Comparison of ENCODE assay signal across 11 cellular contexts in the genomic region with DNA sequence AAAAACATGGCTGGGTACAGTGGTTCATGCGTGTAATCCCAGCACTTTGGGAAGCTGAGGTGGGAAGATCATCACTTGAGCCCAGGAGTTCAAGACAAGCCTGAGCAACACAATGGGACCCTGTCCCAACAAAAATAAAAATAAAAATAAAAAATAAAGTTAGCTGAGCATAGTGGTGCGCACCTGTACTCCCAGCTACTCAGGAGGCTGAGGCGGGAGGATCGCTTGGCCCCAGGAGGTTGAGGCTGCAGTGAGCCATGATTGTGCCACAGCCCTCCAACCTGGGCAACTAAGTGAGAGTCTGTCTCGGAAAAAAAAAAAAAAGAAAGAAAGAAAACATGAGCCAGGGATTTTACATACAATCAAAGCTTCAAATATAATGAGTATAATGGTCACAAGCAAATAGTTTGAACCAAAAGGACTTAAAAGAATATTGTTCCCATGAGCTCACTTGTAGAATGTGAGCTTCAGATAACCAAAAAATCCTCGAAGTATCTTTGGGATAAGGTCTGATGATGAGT.
"Had no signal": no experiment of that assay in that cellular context is flagged by ENCODE, and none has a peak within 500 bp of the region (broad histone marks: within the 10 kb centered on the region; RNA-seq: fewer than 3 reads in every experiment).

No MANE protein-coding gene starts in this region.

- DNase-seq: activated CD8-positive, alpha-beta memory T cell treated with anti-CD3 and anti-CD28 coated beads for 24 hours; activated naive CD4-positive, alpha-beta T cell treated with anti-CD3 and anti-CD28 coated beads for 36 hours; amniotic stem cell; nucleus accumbens; sigmoid colon; stimulated activated naive CD4-positive, alpha-beta T cell; upper lobe of right lung; WERI-Rb-1 had no signal

- H3K4me3 Mint-ChIP-seq: memory B cell, nephron had no signal

- H3K4me1 ChIP-seq: upper lobe of right lung had no signal

- H3K36me3 ChIP-seq: cardiac muscle cell, upper lobe of right lung had no signal

- H3K4me3 ChIP-seq: cardiac muscle cell, sigmoid colon, upper lobe of right lung had no signal

- H3K27me3 ChIP-seq: cardiac muscle cell, sigmoid colon, upper lobe of right lung had no signal

- H3K27ac Mint-ChIP-seq: memory B cell, nephron had no signal

- H3K27me3 Mint-ChIP-seq: memory B cell had no signal

- H3K27ac ChIP-seq: cardiac muscle cell, sigmoid colon, upper lobe of right lung, WERI-Rb-1 had no signal

- ATAC-seq: upper lobe of right lung had no signal
